Comparison of ENCODE assay signal across 8 cellular contexts in genomic region chr10:100009793-100010676, GRCh38. TPM values are rescaled to one million over a fixed set of nuclear protein-coding genes. Genes with fewer than 3 reads are reported as not detected.
DNase-seq lines count a peak whose midpoint lies in the region; ATAC-seq and TF ChIP-seq lines count a peak whose summit lies in the region.

DNMBP (minus strand) TSS chr10:100009947; CDS start chr10:99972124, 37,823 bp downstream.

- peaks cover 8 to 24% (median 17%) of the 10 kb centered on the region in 3 donors for H3K27me3 Mint-ChIP-seq in CD14-positive monocyte (ENCODE audit: low read depth in 3 of 3)

- DNase-seq in CD14-positive monocyte (ENCODE audit: low spot score) (peak; percentile 68), NOMO-1 treated with DMSO at 0.1 percent for 48 hours (lab: John Stamatoyannopoulos, UW; ENCODE audit: unreplicated experiment) (peak; percentile 79), epidermal melanocyte (ENCODE audit: insufficient read length, low spot score) (peak; percentile 92), middle frontal gyrus (ENCODE audit: extremely low spot score, low spot score) (peak; percentile 22)
- peak; percentile 91 for DNase-seq in activated CD8-positive, alpha-beta memory T cell treated with anti-CD3 and anti-CD28 coated beads, Interleukin-2, amount 50 U/mL, for 48 hours
- peak; percentile 70 to 71 for DNase-seq in stimulated activated CD8-positive, alpha-beta memory T cell treated with anti-CD3 and anti-CD28 coated beads, Interleukin-2, amount 100 ng/mL, for 1 hour (ENCODE audit: low read depth in 2 of 2)

- H3K4me3 Mint-ChIP-seq in CD14-positive monocyte = peak within 1 kb of the TSS; percentile 95 to 96

- intact Hi-C loops in CD14-positive monocyte (cut with micrococcal nuclease) = loop anchor here (2.0 to 5.0 kb wide), 4 partner anchors 15 to 93 kb away; no protein-coding TSS in a partner anchor

- TF ChIP-seq CTCF in CD14-positive monocyte (IDR thresholded peaks at IDR 0.05) = peak; percentile 60

- peaks cover 44% of the 10 kb centered on the region for H3K4me1 Mint-ChIP-seq in CD14-positive monocyte

- peak; percentile 51 for TF ChIP-seq POLR2A in GM19099 (IDR thresholded peaks at IDR 0.05; ENCODE audit: extremely low read depth, insufficient read length, low read depth)

- H3K9me3 Mint-ChIP-seq in CD14-positive monocyte = peaks cover 0 to 4% (median 0%) of the 10 kb centered on the region in 7 donors

- peak; percentile 76 for ATAC-seq in HG03354 (IDR thresholded peaks at IDR 0.05; ENCODE audit: poor library complexity, severe bottlenecking, unreplicated experiment)

- peak within 1 kb of the TSS; percentile 75 to 93 (median 88) for H3K27ac Mint-ChIP-seq in CD14-positive monocyte

- H3K36me3 Mint-ChIP-seq in CD14-positive monocyte = peaks cover 4 to 9% of the 10 kb centered on the region in 2 donors

RNA-seq across cellular contexts. Expression of gene DNMBP, which starts in this region (rescaled TPM):
- 1 to 10 TPM in 1 of 2 donors, under 1 TPM in 1; 0.83 to 1.2 TPM for polyA plus RNA-seq in CD14-positive monocyte

Comparison
In these comparisons a context has a peak if more than half of its experiments do, and no peak if none do; other contexts are left out.
1. Peak in every context shown above with its lines: DNase-seq and ATAC-seq.
2. DNase-seq: peak in every context shown above with its lines; median percentile 92 in epidermal melanocyte; 91 in activated CD8-positive, alpha-beta memory T cell treated with anti-CD3 and anti-CD28 coated beads, Interleukin-2, amount 50 U/mL, for 48 hours; 79 in NOMO-1 treated with DMSO at 0.1 percent for 48 hours; 70 in stimulated activated CD8-positive, alpha-beta memory T cell treated with anti-CD3 and anti-CD28 coated beads, Interleukin-2, amount 100 ng/mL, for 1 hour; 68 in CD14-positive monocyte; 22 in middle frontal gyrus.